1 cellular context compared by ENCODE assay signal in the genomic region with DNA sequence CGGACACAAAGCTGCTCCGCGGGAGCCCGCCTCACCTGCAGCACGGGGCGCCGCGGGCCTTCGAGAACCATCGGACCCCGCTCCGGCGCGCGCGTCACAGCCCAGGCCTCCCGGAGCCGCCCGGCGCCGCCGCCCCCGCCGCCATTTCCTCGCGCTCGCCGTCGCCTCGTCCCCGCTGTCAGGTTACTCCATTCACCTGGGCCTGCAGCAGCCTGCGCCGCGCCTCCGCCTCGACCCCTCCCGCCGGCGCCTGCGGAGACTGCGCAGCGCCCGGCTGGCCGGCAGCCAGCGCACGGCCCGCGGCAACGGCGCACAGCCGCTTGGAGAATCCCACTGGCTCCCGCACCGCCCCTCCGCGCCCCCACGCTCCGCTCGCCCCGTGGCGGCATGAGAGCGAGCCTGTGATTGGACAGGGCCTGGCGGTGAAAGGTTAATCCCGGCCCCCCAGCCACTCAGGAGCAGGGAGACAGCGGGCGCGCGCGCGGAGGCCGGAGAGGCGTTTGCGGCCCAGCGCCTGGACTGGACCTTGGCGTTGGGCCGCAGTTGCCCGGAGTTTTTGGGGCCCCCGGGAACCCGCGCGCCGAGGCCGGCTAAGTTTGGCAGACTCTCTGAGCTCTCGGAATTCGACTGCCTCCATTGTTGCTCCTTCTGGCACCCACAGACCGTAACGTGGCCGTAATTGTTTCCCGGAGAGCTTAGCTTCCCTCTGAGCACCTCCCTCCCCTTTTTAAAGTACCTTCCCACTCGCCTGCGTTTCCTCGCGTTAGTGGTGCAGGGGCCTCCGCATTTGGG.
TF ChIP-seq lines count a peak whose summit lies in the region.

A gene with protein sequence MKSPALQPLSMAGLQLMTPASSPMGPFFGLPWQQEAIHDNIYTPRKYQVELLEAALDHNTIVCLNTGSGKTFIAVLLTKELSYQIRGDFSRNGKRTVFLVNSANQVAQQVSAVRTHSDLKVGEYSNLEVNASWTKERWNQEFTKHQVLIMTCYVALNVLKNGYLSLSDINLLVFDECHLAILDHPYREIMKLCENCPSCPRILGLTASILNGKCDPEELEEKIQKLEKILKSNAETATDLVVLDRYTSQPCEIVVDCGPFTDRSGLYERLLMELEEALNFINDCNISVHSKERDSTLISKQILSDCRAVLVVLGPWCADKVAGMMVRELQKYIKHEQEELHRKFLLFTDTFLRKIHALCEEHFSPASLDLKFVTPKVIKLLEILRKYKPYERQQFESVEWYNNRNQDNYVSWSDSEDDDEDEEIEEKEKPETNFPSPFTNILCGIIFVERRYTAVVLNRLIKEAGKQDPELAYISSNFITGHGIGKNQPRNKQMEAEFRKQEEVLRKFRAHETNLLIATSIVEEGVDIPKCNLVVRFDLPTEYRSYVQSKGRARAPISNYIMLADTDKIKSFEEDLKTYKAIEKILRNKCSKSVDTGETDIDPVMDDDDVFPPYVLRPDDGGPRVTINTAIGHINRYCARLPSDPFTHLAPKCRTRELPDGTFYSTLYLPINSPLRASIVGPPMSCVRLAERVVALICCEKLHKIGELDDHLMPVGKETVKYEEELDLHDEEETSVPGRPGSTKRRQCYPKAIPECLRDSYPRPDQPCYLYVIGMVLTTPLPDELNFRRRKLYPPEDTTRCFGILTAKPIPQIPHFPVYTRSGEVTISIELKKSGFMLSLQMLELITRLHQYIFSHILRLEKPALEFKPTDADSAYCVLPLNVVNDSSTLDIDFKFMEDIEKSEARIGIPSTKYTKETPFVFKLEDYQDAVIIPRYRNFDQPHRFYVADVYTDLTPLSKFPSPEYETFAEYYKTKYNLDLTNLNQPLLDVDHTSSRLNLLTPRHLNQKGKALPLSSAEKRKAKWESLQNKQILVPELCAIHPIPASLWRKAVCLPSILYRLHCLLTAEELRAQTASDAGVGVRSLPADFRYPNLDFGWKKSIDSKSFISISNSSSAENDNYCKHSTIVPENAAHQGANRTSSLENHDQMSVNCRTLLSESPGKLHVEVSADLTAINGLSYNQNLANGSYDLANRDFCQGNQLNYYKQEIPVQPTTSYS (N-terminal part only) (minus strand): TSS at position 335 of the 792 bp plus-strand sequence. CDS start 24,071 bp downstream, outside the sequence.

TF ChIP-seq in HCT116, 20 proteins besides CTCF, POLR2A, EP300 and RAD21 (continued from another document):
- TF ChIP-seq, protein P1, sequence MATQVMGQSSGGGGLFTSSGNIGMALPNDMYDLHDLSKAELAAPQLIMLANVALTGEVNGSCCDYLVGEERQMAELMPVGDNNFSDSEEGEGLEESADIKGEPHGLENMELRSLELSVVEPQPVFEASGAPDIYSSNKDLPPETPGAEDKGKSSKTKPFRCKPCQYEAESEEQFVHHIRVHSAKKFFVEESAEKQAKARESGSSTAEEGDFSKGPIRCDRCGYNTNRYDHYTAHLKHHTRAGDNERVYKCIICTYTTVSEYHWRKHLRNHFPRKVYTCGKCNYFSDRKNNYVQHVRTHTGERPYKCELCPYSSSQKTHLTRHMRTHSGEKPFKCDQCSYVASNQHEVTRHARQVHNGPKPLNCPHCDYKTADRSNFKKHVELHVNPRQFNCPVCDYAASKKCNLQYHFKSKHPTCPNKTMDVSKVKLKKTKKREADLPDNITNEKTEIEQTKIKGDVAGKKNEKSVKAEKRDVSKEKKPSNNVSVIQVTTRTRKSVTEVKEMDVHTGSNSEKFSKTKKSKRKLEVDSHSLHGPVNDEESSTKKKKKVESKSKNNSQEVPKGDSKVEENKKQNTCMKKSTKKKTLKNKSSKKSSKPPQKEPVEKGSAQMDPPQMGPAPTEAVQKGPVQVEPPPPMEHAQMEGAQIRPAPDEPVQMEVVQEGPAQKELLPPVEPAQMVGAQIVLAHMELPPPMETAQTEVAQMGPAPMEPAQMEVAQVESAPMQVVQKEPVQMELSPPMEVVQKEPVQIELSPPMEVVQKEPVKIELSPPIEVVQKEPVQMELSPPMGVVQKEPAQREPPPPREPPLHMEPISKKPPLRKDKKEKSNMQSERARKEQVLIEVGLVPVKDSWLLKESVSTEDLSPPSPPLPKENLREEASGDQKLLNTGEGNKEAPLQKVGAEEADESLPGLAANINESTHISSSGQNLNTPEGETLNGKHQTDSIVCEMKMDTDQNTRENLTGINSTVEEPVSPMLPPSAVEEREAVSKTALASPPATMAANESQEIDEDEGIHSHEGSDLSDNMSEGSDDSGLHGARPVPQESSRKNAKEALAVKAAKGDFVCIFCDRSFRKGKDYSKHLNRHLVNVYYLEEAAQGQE (IDR thresholded peaks at IDR 0.05; ENCODE audit: low read depth): no peak
- TF ChIP-seq JUND (IDR thresholded peaks at IDR 0.05) (no peak), POLR2AphosphoS5 (IDR thresholded peaks at IDR 0.05; ENCODE audit: low read depth, low read length) (peak; percentile 81), SP1 (IDR thresholded peaks at IDR 0.05; ENCODE audit: low read depth) (peak; percentile 95), CEBPB (IDR thresholded peaks at IDR 0.05; ENCODE audit: low read depth) (no peak), ZNF274 (IDR thresholded peaks at IDR 0.05; ENCODE audit: low read depth, low read length) (no peak), SIN3A (IDR thresholded peaks at IDR 0.05; ENCODE audit: low read depth) (0 out of 2 replicates have a peak, but pooled peaks have one; percentile 45), EZH2 (IDR thresholded peaks at IDR 0.05) (no peak), ZFX (IDR thresholded peaks at IDR 0.05) (peak; percentile 98), SRF (IDR thresholded peaks at IDR 0.05; ENCODE audit: low read depth) (no peak), EGR1 (IDR thresholded peaks at IDR 0.05; ENCODE audit: low read depth) (peak; percentile 81)
- TF ChIP-seq, protein P2, sequence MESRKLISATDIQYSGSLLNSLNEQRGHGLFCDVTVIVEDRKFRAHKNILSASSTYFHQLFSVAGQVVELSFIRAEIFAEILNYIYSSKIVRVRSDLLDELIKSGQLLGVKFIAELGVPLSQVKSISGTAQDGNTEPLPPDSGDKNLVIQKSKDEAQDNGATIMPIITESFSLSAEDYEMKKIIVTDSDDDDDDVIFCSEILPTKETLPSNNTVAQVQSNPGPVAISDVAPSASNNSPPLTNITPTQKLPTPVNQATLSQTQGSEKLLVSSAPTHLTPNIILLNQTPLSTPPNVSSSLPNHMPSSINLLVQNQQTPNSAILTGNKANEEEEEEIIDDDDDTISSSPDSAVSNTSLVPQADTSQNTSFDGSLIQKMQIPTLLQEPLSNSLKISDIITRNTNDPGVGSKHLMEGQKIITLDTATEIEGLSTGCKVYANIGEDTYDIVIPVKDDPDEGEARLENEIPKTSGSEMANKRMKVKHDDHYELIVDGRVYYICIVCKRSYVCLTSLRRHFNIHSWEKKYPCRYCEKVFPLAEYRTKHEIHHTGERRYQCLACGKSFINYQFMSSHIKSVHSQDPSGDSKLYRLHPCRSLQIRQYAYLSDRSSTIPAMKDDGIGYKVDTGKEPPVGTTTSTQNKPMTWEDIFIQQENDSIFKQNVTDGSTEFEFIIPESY (IDR thresholded peaks at IDR 0.05; ENCODE audit: extremely low read depth, insufficient replicate concordance, low read length): no peak
- TF ChIP-seq, protein P3, sequence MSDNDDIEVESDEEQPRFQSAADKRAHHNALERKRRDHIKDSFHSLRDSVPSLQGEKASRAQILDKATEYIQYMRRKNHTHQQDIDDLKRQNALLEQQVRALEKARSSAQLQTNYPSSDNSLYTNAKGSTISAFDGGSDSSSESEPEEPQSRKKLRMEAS (IDR thresholded peaks at IDR 0.05): peak; percentile 81
